9 cellular contexts compared by ENCODE assay signal in genomic region chr21:41369105-41369914, GRCh38. TPM values are rescaled to one million over a fixed set of nuclear protein-coding genes. Genes with fewer than 3 reads are reported as not detected.
DNase-seq lines count a peak whose midpoint lies in the region; ATAC-seq lines count a peak whose summit lies in the region.
"Had no signal": no experiment of that assay in that cellular context is flagged by ENCODE, and none has a peak within 500 bp of the region (broad histone marks: within the 10 kb centered on the region; RNA-seq: fewer than 3 reads in every experiment).

No MANE protein-coding gene starts in this region.

- H3K36me3 ChIP-seq in CD4-positive, alpha-beta memory T cell (ENCODE audit: insufficient read depth, low read length): peaks cover 13% of the 10 kb centered on the region
- no peaks in the 10 kb centered on the region for H3K36me3 ChIP-seq in adipocyte (ENCODE audit: control insufficient read depth, insufficient read depth, low read length, severe bottlenecking)

- H3K27ac ChIP-seq in CD4-positive, alpha-beta memory T cell (ENCODE audit: low read depth, low read length): peak overlapping the region; percentile 69

- no peaks in the 10 kb centered on the region for H3K9me3 ChIP-seq in CD4-positive, alpha-beta memory T cell (ENCODE audit: control insufficient read depth in 1 of 2, low read length in 2 of 2)
- H3K9me3 ChIP-seq in adipocyte (ENCODE audit: control insufficient read depth, low read length): no peaks in the 10 kb centered on the region

- H3K9me3 Mint-ChIP-seq in CD4-positive, alpha-beta memory T cell: no peaks in the 10 kb centered on the region

- peaks cover 48 to 90% (median 70%) of the 10 kb centered on the region in 4 donors for H3K4me1 Mint-ChIP-seq in CD4-positive, alpha-beta memory T cell

- POLR2A ChIA-PET in CD4-positive, alpha-beta memory T cell (lab: Charles Lee; ENCODE audit: partially characterized antibody): interaction anchor here (1.5 to 6.2 kb wide), 6 partner anchors 8 to 86 kb away, joined by 4 to 67 read pairs (median 12); partner anchors contain the start of genes MX1 and MX2

- peaks cover 28 to 44% of the 10 kb centered on the region in 2 donors for H3K36me3 Mint-ChIP-seq in CD4-positive, alpha-beta memory T cell

- peak overlapping the region; percentile 2 to 57 for H3K4me3 ChIP-seq in CD4-positive, alpha-beta memory T cell (ENCODE audit: low read length in 2 of 2)
- peak overlapping the region; percentile 72 for H3K4me3 ChIP-seq in adipocyte (ENCODE audit: low read length)

- CTCF ChIA-PET in CD4-positive, alpha-beta memory T cell (lab: Charles Lee; ENCODE audit: partially characterized antibody): interaction anchor here (1.1 to 2.6 kb wide), 5 partner anchors 8 to 86 kb away, joined by 3 to 12 read pairs (median 8); no protein-coding TSS in a partner anchor

- peak overlapping the region; percentile 90 to 96 (median 94) for H3K27ac Mint-ChIP-seq in CD4-positive, alpha-beta memory T cell

- H3K4me1 ChIP-seq in CD4-positive, alpha-beta memory T cell (ENCODE audit: insufficient read depth, low read length): peaks cover 68% of the 10 kb centered on the region
- peaks cover 34% of the 10 kb centered on the region for H3K4me1 ChIP-seq in adipocyte (ENCODE audit: control insufficient read depth, insufficient read depth, low read length)

- ATAC-seq in GM21619 (IDR thresholded peaks at IDR 0.05; ENCODE audit: unreplicated experiment): peak; percentile 35
- ATAC-seq in stimulated activated naive CD8-positive, alpha-beta T cell treated with anti-CD3 and anti-CD28 coated beads, Interleukin-15, Interleukin-2, amounts not matched to agents 100 U/mL and 50 U/mL, for 24 hours: peak; percentile 62

- peak overlapping the region; percentile 70 for H3K9ac ChIP-seq in adipocyte (ENCODE audit: low read length)

- no peaks in the 10 kb centered on the region for H3K27me3 ChIP-seq in CD4-positive, alpha-beta memory T cell (ENCODE audit: insufficient read depth, low read length)
- H3K27me3 ChIP-seq in adipocyte (replicated peaks; ENCODE audit: control insufficient read depth, insufficient read depth, low read length): no peaks in the 10 kb centered on the region

- intact Hi-C loops in CD4-positive, alpha-beta memory T cell (cut with micrococcal nuclease): no loop called here

- no peaks in the 10 kb centered on the region for H3K27me3 Mint-ChIP-seq in CD4-positive, alpha-beta memory T cell

- H3K4me3 Mint-ChIP-seq in CD4-positive, alpha-beta memory T cell: peak overlapping the region; percentile 87 to 97 (median 90)

- peak in 4 of 5 donors; percentile 22 to 65 (median 34) for DNase-seq in CD4-positive, alpha-beta memory T cell
- peak; percentile 37 for DNase-seq in NOMO-1 treated with dmso at 0.1 percent for 144 hours (lab: John Stamatoyannopoulos, UW; ENCODE audit: unreplicated experiment)
- DNase-seq in adipocyte (ENCODE audit: low read depth): peak; percentile 10
- DNase-seq in kidney tubule cell (ENCODE audit: low spot score): peak; percentile 4
- peak; percentile 46 for DNase-seq in stimulated activated naive CD8-positive, alpha-beta T cell treated with anti-CD3 and anti-CD28 coated beads, Interleukin-15, Interleukin-2, amounts not matched to agents 100 U/mL and 50 U/mL, for 24 hours
- no peak for DNase-seq in NCI-H2081 (lab: John Stamatoyannopoulos, UW)
- no peak for DNase-seq in KG1 (lab: John Stamatoyannopoulos, UW)

RNA-seq across cellular contexts. Expression of gene MX2, which starts 7.5 kb away (rescaled TPM):
- total RNA-seq in CD4-positive, alpha-beta memory T cell: 100 to 1,000 TPM in 1 of 2 experiments, 10 to 100 TPM in 1; 98.7 to 107 TPM
- polyA plus RNA-seq in CD4-positive, alpha-beta memory T cell: 10 to 100 TPM; 29.6 to 46.9 TPM

RNA-seq across cellular contexts. Expression of gene FAM3B, which starts 52.7 kb away (rescaled TPM):
- not detected for total RNA-seq in CD4-positive, alpha-beta memory T cell
- polyA plus RNA-seq in CD4-positive, alpha-beta memory T cell: not detected
- total RNA-seq: temporal lobe had no signal

RNA-seq across cellular contexts. Expression of gene MX1, which starts 56.7 kb away (rescaled TPM):
- 10 to 100 TPM; 73.7 to 75.3 TPM for total RNA-seq in CD4-positive, alpha-beta memory T cell
- polyA plus RNA-seq in CD4-positive, alpha-beta memory T cell: 10 to 100 TPM; 47.8 to 80.6 TPM

Comparison
In these comparisons a context has a peak if more than half of its experiments do, and no peak if none do; other contexts are left out.
1. DNase-seq: peak in CD4-positive, alpha-beta memory T cell (4 of 5), NOMO-1 treated with dmso at 0.1 percent for 144 hours (single experiment), adipocyte (single experiment), kidney tubule cell (single experiment) and stimulated activated naive CD8-positive, alpha-beta T cell treated with anti-CD3 and anti-CD28 coated beads, Interleukin-15, Interleukin-2, amounts not matched to agents 100 U/mL and 50 U/mL, for 24 hours (single experiment); none in NCI-H2081 (0 of 2) and KG1 (single experiment).